ENCODE assay signal across 1 cellular context in genomic region chr9:134969401-134969800, GRCh38.
A peak's percentile ranks its signal among the peaks of the same experiment; 100 is the strongest.
TF ChIP-seq lines count a peak whose summit lies in the region.

No MANE protein-coding gene starts in this region.

TF ChIP-seq in K562, 482 proteins besides CTCF, POLR2A, EP300 and RAD21 (continued from another document):
- TF ChIP-seq PKNOX1 (IDR thresholded peaks at IDR 0.05) (no peak), ZFP36 (IDR thresholded peaks at IDR 0.05; ENCODE audit: low read depth, low read length, partially characterized antibody) (peak; percentile 76), RCOR1 (IDR thresholded peaks at IDR 0.05; ENCODE audit: borderline replicate concordance in 1 of 2, low read depth in 2 of 2, low read length in 2 of 2) (no peak), FOXM1 (IDR thresholded peaks at IDR 0.05; ENCODE audit: low read depth) (no peak), FOXM1 (CRISPR knock-in tag; IDR thresholded peaks at IDR 0.05; ENCODE audit: low read depth) (no peak)
